Comparison of ENCODE assay signal across 17 cellular contexts in the genomic region with DNA sequence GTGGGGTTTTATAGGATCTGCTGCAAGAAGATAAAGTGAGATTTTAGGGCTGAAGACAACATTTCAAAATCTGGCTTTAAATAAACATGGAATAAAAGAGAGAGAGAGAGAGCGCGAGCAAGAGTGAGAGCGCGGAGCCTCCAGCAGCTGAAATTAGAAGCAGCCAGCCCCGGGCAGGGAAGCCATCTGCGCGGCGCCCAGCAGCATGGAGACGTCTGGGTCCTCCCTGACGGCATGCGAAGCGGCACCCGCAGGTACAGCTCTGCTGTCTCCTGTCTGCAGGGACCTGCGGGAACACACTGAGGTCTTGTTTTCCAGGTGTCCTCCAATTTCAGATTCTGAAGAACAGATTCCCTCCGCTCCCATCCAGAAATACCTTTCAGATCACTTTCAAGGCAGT. TPM values are rescaled to one million over a fixed set of nuclear protein-coding genes. Genes with fewer than 3 reads are reported as not detected.
DNase-seq lines count a peak whose midpoint lies in the region; TF ChIP-seq lines count a peak whose summit lies in the region.
"Had no signal": no experiment of that assay in that cellular context is flagged by ENCODE, and none has a peak within 500 bp of the region (broad histone marks: within the 10 kb centered on the region; RNA-seq: fewer than 3 reads in every experiment).

No MANE protein-coding gene starts in this region.

- H3K27me3 ChIP-seq in BE2C (no peaks in the 10 kb centered on the region), H7 (ENCODE audit: control insufficient read depth, insufficient read depth, low read length) (no peaks in the 10 kb centered on the region)
- H3K27me3 ChIP-seq: ovary, SJSA1 had no signal

- H3K9me3 ChIP-seq in BE2C = no peaks in the 10 kb centered on the region
- H3K9me3 ChIP-seq: ovary, thoracic aorta had no signal

- no peaks in the 10 kb centered on the region for H3K9me3 Mint-ChIP-seq in nephron progenitor cell

- H3K4me3 Mint-ChIP-seq in nephron progenitor cell = no peak overlapping the region

- TF ChIP-seq CTCF in BE2C (IDR thresholded peaks at IDR 0.05; ENCODE audit: low read depth, low read length) = no peak
- no peak for TF ChIP-seq CTCF in coronary artery (IDR thresholded peaks at IDR 0.05)
- no peak for TF ChIP-seq CTCF in nephron progenitor cell (IDR thresholded peaks at IDR 0.05)

- peak overlapping the region in 1 of 2 donors; percentile 38 for H3K27ac ChIP-seq in coronary artery
- H3K27ac ChIP-seq: foreskin keratinocyte, ovary, SJSA1, thoracic aorta had no signal

- H3K4me1 Mint-ChIP-seq in nephron progenitor cell = peaks cover 56% of the 10 kb centered on the region

- H3K36me3 Mint-ChIP-seq in nephron progenitor cell (ENCODE audit: low read depth) = peaks cover 5% of the 10 kb centered on the region

- no peaks in the 10 kb centered on the region for H3K36me3 ChIP-seq in BE2C
- no peaks in the 10 kb centered on the region for H3K36me3 ChIP-seq in H7 (replicated peaks; ENCODE audit: control insufficient read depth, insufficient read depth, low read length)
- H3K36me3 ChIP-seq: ovary, SJSA1, thoracic aorta had no signal

- H3K4me1 ChIP-seq in BE2C = peaks cover 7% of the 10 kb centered on the region
- H3K4me1 ChIP-seq: foreskin keratinocyte had no signal

- peak; percentile 21 for DNase-seq in BE2C
- peak; percentile 47 for DNase-seq in H7
- no peak for DNase-seq in coronary artery (ENCODE audit: low spot score)
- DNase-seq in nephron progenitor cell = no peak
- no peak for DNase-seq in stimulated activated CD4-positive, alpha-beta T cell treated with anti-CD3 and anti-CD28 coated beads, Interleukin-4, amount 100 ng/mL, for 4 hours
- no peak for DNase-seq in epidermal melanocyte (ENCODE audit: insufficient read length, low spot score)
- DNase-seq in NCI-H2029 (lab: John Stamatoyannopoulos, UW) = no peak
- DNase-seq in activated CD4-positive, CD25-positive, alpha-beta regulatory T cell treated with anti-CD3 and anti-CD28 coated beads, Interleukin-2, amount 50 U/mL, for 72 hours = no peak
- DNase-seq: activated effector memory CD4-positive, alpha-beta T cell treated with anti-CD3 and anti-CD28 coated beads, Interleukin-2, amount 50 U/mL, for 16 hours; cerebellar nuclear complex; foreskin keratinocyte; NCI-H187 treated with DMSO at 0.1 percent for 48 hours; NCI-H510A; OCI-M1 had no signal

- H3K27ac Mint-ChIP-seq in nephron progenitor cell = peak overlapping the region; percentile 20

- H3K4me3 ChIP-seq in BE2C (ENCODE audit: low read depth, low read length) = no peak overlapping the region
- no peak overlapping the region for H3K4me3 ChIP-seq in H7 (ENCODE audit: insufficient read depth, low read depth, low read length)
- peak overlapping the region; percentile 43 for H3K4me3 ChIP-seq in coronary artery
- H3K4me3 ChIP-seq: ovary, SJSA1, thoracic aorta had no signal

- no peaks in the 10 kb centered on the region for H3K27me3 Mint-ChIP-seq in nephron progenitor cell (ENCODE audit: low read depth, poor library complexity)

RNA-seq across cellular contexts. Expression of a gene that starts 7.9 kb away (rescaled TPM):
- 54.3 TPM for polyA plus RNA-seq in BE2C (2012; ENCODE audit: insufficient read depth, insufficient read length, low read depth)
- total RNA-seq in H7 (2014; rRNA removed; shearing (Covaris generic)) = 14.9 and 19.5 TPM in 2 replicates

RNA-seq across cellular contexts. Expression of a gene that starts 35.4 kb away (rescaled TPM):
- polyA plus RNA-seq in BE2C (2012; ENCODE audit: insufficient read depth, insufficient read length, low read depth) = 21.2 TPM
- total RNA-seq in H7 (2014; rRNA removed; shearing (Covaris generic)) = 13.0 and 15.0 TPM in 2 replicates

Comparison
In these comparisons a context has a peak if more than half of its experiments do, and no peak if none do; other contexts are left out.
1. DNase-seq: peak in BE2C (single experiment) and H7 (single experiment); none in coronary artery (single experiment), nephron progenitor cell (single experiment), stimulated activated CD4-positive, alpha-beta T cell treated with anti-CD3 and anti-CD28 coated beads, Interleukin-4, amount 100 ng/mL, for 4 hours (0 of 2), epidermal melanocyte (single experiment), NCI-H2029 (single experiment) and activated CD4-positive, CD25-positive, alpha-beta regulatory T cell treated with anti-CD3 and anti-CD28 coated beads, Interleukin-2, amount 50 U/mL, for 72 hours (single experiment).